ENCODE assay signal across 12 cellular contexts in the genomic region with DNA sequence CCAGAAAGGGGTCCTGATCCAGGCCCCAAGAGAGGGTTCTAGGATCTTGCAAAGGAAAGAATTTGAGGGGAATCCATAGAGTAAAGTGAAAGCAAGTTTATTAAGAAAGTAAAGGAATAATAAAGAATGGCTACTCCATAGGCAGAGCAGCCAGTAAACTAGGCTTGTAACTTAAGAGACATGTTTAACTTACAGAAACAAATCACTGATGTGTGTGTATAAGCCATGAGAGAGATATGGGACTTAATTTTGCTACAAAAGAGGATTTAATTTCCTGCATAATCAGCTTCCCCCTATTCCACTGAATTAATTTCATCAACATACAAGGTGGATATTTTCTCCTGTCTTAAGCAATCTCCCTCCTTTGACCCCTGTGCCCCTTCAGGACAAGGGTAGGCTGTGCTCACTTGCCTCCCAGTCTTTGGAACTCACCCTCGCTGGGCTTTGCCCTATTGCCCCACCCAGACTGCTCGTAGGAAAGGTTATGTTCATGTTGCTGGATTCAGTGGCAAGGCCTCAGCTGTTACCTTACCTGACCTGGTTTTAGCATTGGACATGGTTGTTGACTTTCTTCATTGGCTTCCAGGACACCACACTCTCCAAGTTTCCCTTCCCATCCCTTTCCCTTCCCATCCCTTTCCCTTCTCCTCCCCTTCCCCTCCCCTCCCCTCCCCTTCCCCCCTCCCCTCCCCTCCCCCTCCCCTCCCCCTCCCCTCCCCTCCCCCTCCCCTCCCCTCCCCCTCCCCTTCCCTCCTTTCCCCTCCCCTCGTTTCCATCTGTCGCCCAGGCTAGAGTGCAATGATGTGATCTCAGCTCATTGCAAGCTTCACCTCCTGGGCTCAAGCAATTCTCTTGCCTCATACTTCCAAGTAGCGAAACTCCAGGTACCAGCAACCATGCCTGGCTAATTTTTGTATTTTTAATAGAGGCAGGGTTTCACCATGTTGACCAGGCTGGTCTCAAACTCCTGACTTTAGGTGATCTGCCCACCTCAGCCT. TPM values are rescaled to one million over a fixed set of nuclear protein-coding genes. Genes with fewer than 3 reads are reported as not detected.
DNase-seq lines count a peak whose midpoint lies in the region; ATAC-seq, FAIRE-seq and TF ChIP-seq lines count a peak whose summit lies in the region.
"Had no signal": no experiment of that assay in that cellular context is flagged by ENCODE, and none has a peak within 500 bp of the region (broad histone marks: within the 10 kb centered on the region; RNA-seq: fewer than 3 reads in every experiment).

No MANE protein-coding gene starts in this region.

- RAD21 ChIA-PET in HCT116 (lab: Charles Lee; ENCODE audit: low non-redundant PET in 1 of 2, low total read pairs in 2 of 2, uncharacterized antibody in 2 of 2, unreplicated experiment in 2 of 2): interaction anchor here in 1 of 2 experiments (0.6 kb wide), 1 partner anchor 914 kb away, joined by 7 read pairs; no protein-coding TSS in a partner anchor

- peaks cover 0 to 5% of the 10 kb centered on the region in 2 donors for H3K36me3 Mint-ChIP-seq in CD4-positive, alpha-beta memory T cell

- H3K4me1 Mint-ChIP-seq in CD4-positive, alpha-beta memory T cell: peaks cover 6 to 10% (median 8%) of the 10 kb centered on the region in 4 donors

- POLR2A ChIA-PET in CD4-positive, alpha-beta memory T cell (lab: Charles Lee; ENCODE audit: partially characterized antibody): interaction anchor here (0.9 kb wide), 1 partner anchor 83 kb away, joined by 3 read pairs; no protein-coding TSS in a partner anchor
- POLR2A ChIA-PET in HCT116 (lab: Charles Lee): interaction anchor here (0.6 to 1.1 kb wide), 2 partner anchors 45 to 57 kb away, joined by 3 to 4 read pairs; partner anchors contain the start of gene TBCE
- POLR2A ChIA-PET in HepG2 (lab: Yijun Ruan, JAX): interaction anchor here (1.0 to 2.2 kb wide), 3 partner anchors 9 to 84 kb away, joined by 4 to 6 read pairs (median 5); partner anchors contain the start of genes ARID4B, GGPS1 and TBCE

- H3K9me3 ChIP-seq in CD4-positive, alpha-beta memory T cell (ENCODE audit: control insufficient read depth in 1 of 2, low read length in 2 of 2): no peaks in the 10 kb centered on the region
- H3K9me3 ChIP-seq in HCT116 (ENCODE audit: control insufficient read depth in 1 of 2, insufficient read depth in 1 of 2, low read depth in 1 of 2, low read length in 2 of 2) (no peaks in the 10 kb centered on the region), HepG2 (ENCODE audit: low read length) (no peaks in the 10 kb centered on the region), ascending aorta (no peaks in the 10 kb centered on the region)

- H3K9me3 Mint-ChIP-seq in CD4-positive, alpha-beta memory T cell: no peaks in the 10 kb centered on the region
- H3K9me3 Mint-ChIP-seq: neural crest cell had no signal

- no TSS peak for BruUV-seq in HCT116 (replicated peaks; lab: Mats Ljungman, UMichigan)
- no TSS peak for BruUV-seq in HepG2 (replicated peaks; lab: Mats Ljungman, UMichigan)

- in situ Hi-C loops in HepG2 (cut with HindIII; ENCODE audit: extremely low pct_ligation_motif_present, low pct_unique_long_range_greater_than_20kb): no loop called here

- TF ChIP-seq EP300 in HepG2 (IDR thresholded peaks at IDR 0.05; ENCODE audit: low read depth in 2 of 2, low read length in 2 of 2) (peak in 1 of 2 experiments; percentile 67; a peak in 2 of 4 replicates), HepG2 (CRISPR knock-in tag; IDR thresholded peaks at IDR 0.05; ENCODE audit: borderline replicate concordance) (0 out of 2 replicates have a peak, but pooled peaks have one; percentile 36)

- H3K27me3 Mint-ChIP-seq in CD4-positive, alpha-beta memory T cell: no peaks in the 10 kb centered on the region

- H4K20me1 ChIP-seq in HCT116 (ENCODE audit: insufficient read depth) (no peaks in the 10 kb centered on the region), HepG2 (ENCODE audit: insufficient read depth, low read length) (no peaks in the 10 kb centered on the region)

- no peak overlapping the region for H3K4me3 Mint-ChIP-seq in CD4-positive, alpha-beta memory T cell
- H3K4me3 Mint-ChIP-seq: neural crest cell had no signal

- 55% methylated on average over 5 of the region's 5 CpGs for WGBS in HepG2 (ENCODE audit: low lambda C conversion rate)

- DNase-seq in CD4-positive, alpha-beta memory T cell: peak in 1 of 5 donors; percentile 6
- no peak for DNase-seq in HCT116 (ENCODE audit: low read depth, low spot score)
- DNase-seq in SW480 (ENCODE audit: low spot score): peak; percentile 38
- DNase-seq in HepG2 (ENCODE audit: low spot score): peak; percentile 80
- DNase-seq in substantia nigra (lab: John Stamatoyannopoulos, UW): no peak
- no peak for DNase-seq in ascending aorta (ENCODE audit: low spot score in 2 of 2)
- DNase-seq in NCI-H2081 treated with DMSO at 0.1 percent for 48 hours (lab: John Stamatoyannopoulos, UW): no peak
- DNase-seq: activated CD8-positive, alpha-beta memory T cell treated with anti-CD3 and anti-CD28 coated beads, Interleukin-2, amount 50 U/mL, for 48 hours; hypothalamus had no signal

- no peak for TF ChIP-seq CTCF in HCT116 (IDR thresholded peaks at IDR 0.05 in 2 of 3, conservative IDR thresholded peaks at IDR 0.05 in 1 of 3; ENCODE audit: borderline replicate concordance in 1 of 3, insufficient read depth in 1 of 3, low read depth in 2 of 3, low read length in 2 of 3)
- TF ChIP-seq CTCF in HepG2 (CRISPR knock-in tag; IDR thresholded peaks at IDR 0.05): no peak
- no peak for TF ChIP-seq CTCF in ascending aorta (IDR thresholded peaks at IDR 0.05)

- no peak overlapping the region for H3K27ac ChIP-seq in CD4-positive, alpha-beta memory T cell (ENCODE audit: low read depth, low read length)
- H3K27ac ChIP-seq in HCT116 (ENCODE audit: low read depth, low read length) (no peak overlapping the region), HepG2 (ENCODE audit: extremely low read length, insufficient read depth, low read length) (peak overlapping the region; percentile 99), substantia nigra (ENCODE audit: low read depth, low read length, poor library complexity, severe bottlenecking) (no peak overlapping the region), ascending aorta (no peak overlapping the region)

- H3K79me2 ChIP-seq in HCT116 (ENCODE audit: insufficient read depth, low read length) (0 out of 2 replicates have a peak, but pooled peaks cover 7% of the 10 kb centered on the region), HepG2 (ENCODE audit: insufficient read depth, low read length) (peaks cover 4% of the 10 kb centered on the region)

- H3K9ac ChIP-seq in HCT116 (ENCODE audit: low read length) (no peak overlapping the region), HepG2 (ENCODE audit: insufficient read depth, low read depth, low read length) (peak overlapping the region; percentile 10)

- peak overlapping the region; percentile 35 for H3K4me2 ChIP-seq in HCT116 (ENCODE audit: low read length)
- peak overlapping the region; percentile 52 for H3K4me2 ChIP-seq in HepG2 (ENCODE audit: low read depth, low read length)

- H3K4me1 ChIP-seq in CD4-positive, alpha-beta memory T cell (ENCODE audit: insufficient read depth, low read length): no peaks in the 10 kb centered on the region
- H3K4me1 ChIP-seq in HCT116 (ENCODE audit: control insufficient read depth in 1 of 2, insufficient read depth in 2 of 2, low read length in 2 of 2): peaks cover 25 to 33% of the 10 kb centered on the region in 2 experiments; a peak in 3 of 4 replicates
- H3K4me1 ChIP-seq in HepG2 (ENCODE audit: insufficient read depth, low read length): peaks cover 80% of the 10 kb centered on the region
- peaks cover under 1 to 2% of the 10 kb centered on the region in 2 donors for H3K4me1 ChIP-seq in ascending aorta

- H3K27ac Mint-ChIP-seq in CD4-positive, alpha-beta memory T cell: peak overlapping the region in 5 of 7 donors; percentile 37 to 88 (median 60)

- no peak overlapping the region for H3K4me3 ChIP-seq in CD4-positive, alpha-beta memory T cell (ENCODE audit: low read length in 2 of 2)
- H3K4me3 ChIP-seq in HCT116 (replicated peaks in 1 of 2; ENCODE audit: low read depth in 1 of 2, low read length in 2 of 2) (no peak overlapping the region), HepG2 (replicated peaks in 1 of 3; ENCODE audit: insufficient read depth in 1 of 3, low read depth in 2 of 3, low read length in 3 of 3) (peak overlapping the region in 1 of 3 experiments; percentile 4; a peak in 2 of 6 replicates), ascending aorta (no peak overlapping the region)

- TF ChIP-seq POLR2A in HCT116 (IDR thresholded peaks at IDR 0.05; ENCODE audit: borderline replicate concordance, extremely low read depth, insufficient read depth, insufficient read length): no peak
- no peak for TF ChIP-seq POLR2A in HepG2 (IDR thresholded peaks at IDR 0.05; ENCODE audit: insufficient read depth in 1 of 2, low read depth in 2 of 2, low read length in 2 of 2)

- CTCF ChIA-PET in CD4-positive, alpha-beta memory T cell (lab: Charles Lee; ENCODE audit: partially characterized antibody): interaction anchor here (0.6 to 7.4 kb wide), 6 partner anchors 9 to 315 kb away, joined by 3 to 130 read pairs (median 4); no protein-coding TSS in a partner anchor
- CTCF ChIA-PET in HCT116 (lab: Charles Lee) (interaction anchor here (1.1 kb wide), 1 partner anchor 159 kb away, joined by 3 read pairs; no protein-coding TSS in a partner anchor), HepG2 (lab: Yijun Ruan, JAX; ENCODE audit: low intra/inter-chr PET ratio, low total read pairs) (no interaction called here)

- H2AFZ ChIP-seq in HCT116 (ENCODE audit: low read depth, low read length, poor library complexity, severe bottlenecking) (no peak overlapping the region), HepG2 (ENCODE audit: low read length) (no peak overlapping the region)

- ATAC-seq in HCT116: peak; percentile 23; the same call in 1 of the 2 replicates
- peak; percentile 64 for ATAC-seq in HepG2
- ATAC-seq in HG02970 (IDR thresholded peaks at IDR 0.05; ENCODE audit: low FRiP score, unreplicated experiment): no peak

- TF ChIP-seq RAD21 in HCT116 (IDR thresholded peaks at IDR 0.05; ENCODE audit: low read depth) (no peak), HepG2 (CRISPR knock-in tag; IDR thresholded peaks at IDR 0.05) (no peak)

- H3K36me3 ChIP-seq in CD4-positive, alpha-beta memory T cell (ENCODE audit: insufficient read depth, low read length): no peaks in the 10 kb centered on the region
- H3K36me3 ChIP-seq in HCT116 (ENCODE audit: control insufficient read depth in 1 of 2, insufficient read depth in 2 of 2, low read length in 2 of 2): 0 out of 4 replicates have a peak, but pooled peaks cover 0 to 3% of the 10 kb centered on the region in 2 experiments
- peaks cover 0 to 6% of the 10 kb centered on the region in 2 experiments; a peak in 3 of 5 replicates for H3K36me3 ChIP-seq in HepG2 (replicated peaks in 1 of 2; ENCODE audit: control insufficient read depth in 1 of 2, insufficient read depth in 2 of 2, low read length in 2 of 2)
- no peaks in the 10 kb centered on the region for H3K36me3 ChIP-seq in ascending aorta

- FAIRE-seq in HepG2 (lab: Jason Lieb, UNC): peak; percentile 56
- FAIRE-seq: colon had no signal

- no peaks in the 10 kb centered on the region for H3K27me3 ChIP-seq in CD4-positive, alpha-beta memory T cell (ENCODE audit: insufficient read depth, low read length)
- H3K27me3 ChIP-seq in HCT116 (ENCODE audit: insufficient read depth, low read length): no peaks in the 10 kb centered on the region
- H3K27me3 ChIP-seq in HepG2 (ENCODE audit: control insufficient read depth in 1 of 2, insufficient read depth in 2 of 2, low read length in 2 of 2): no peaks in the 10 kb centered on the region
- no peaks in the 10 kb centered on the region for H3K27me3 ChIP-seq in ascending aorta

- H3K9me2 ChIP-seq in HCT116 (ENCODE audit: insufficient read depth): no peaks in the 10 kb centered on the region

- intact Hi-C loops in CD4-positive, alpha-beta memory T cell (cut with micrococcal nuclease): no loop called here
- intact Hi-C loops in HCT116 (cut with micrococcal nuclease): loop anchor here (10.0 kb wide), 2 partner anchors 247 to 1297 kb away; partner anchors contain the start of gene RBM34
- intact Hi-C loops in HepG2 (cut with micrococcal nuclease; ENCODE audit: unreplicated experiment): loop anchor here (10.0 kb wide), 1 partner anchor 927 kb away; no protein-coding TSS in a partner anchor
- intact Hi-C loops in ascending aorta (cut with DNase I): loop anchor here (10.0 kb wide), 1 partner anchor 927 kb away; no protein-coding TSS in a partner anchor

RNA-seq across cellular contexts. Expression of gene TBCE, which starts 44.6 kb away (rescaled TPM):
- 10 to 100 TPM; 17.0 to 17.5 TPM for total RNA-seq in CD4-positive, alpha-beta memory T cell
- polyA plus RNA-seq in CD4-positive, alpha-beta memory T cell: 10 to 100 TPM; 18.6 to 19.1 TPM
- 20.8 TPM for total RNA-seq in HCT116 (2021; ENCODE audit: unreplicated experiment)
- polyA plus RNA-seq in HCT116 (2012): 9.7 and 17.6 TPM in 2 replicates
- 25.6 and 33.0 TPM in 2 replicates for total RNA-seq in HepG2 (2016; rRNA removed; fragmentation: Illumina TruSeq; extraction: Trizol)
- total RNA-seq in HepG2 (2016; cell fraction: cytosol; rRNA removed; fragmentation: Illumina TruSeq; extraction: Trizol; ENCODE audit: low read depth): 14.7 and 15.8 TPM in 2 replicates
- 26.3 and 39.6 TPM in 2 replicates for total RNA-seq in HepG2 (2016; cell fraction: insoluble cytoplasmic fraction; rRNA removed; fragmentation: Illumina TruSeq; extraction: Trizol)
- 11.4 and 12.5 TPM in 2 replicates for total RNA-seq in HepG2 (2016; cell fraction: membrane; rRNA removed; fragmentation: Illumina TruSeq; extraction: Trizol)
- 21.0 and 25.5 TPM in 2 replicates for total RNA-seq in HepG2 (2016; cell fraction: nucleus; rRNA removed; fragmentation: Illumina TruSeq; extraction: Trizol)
- polyA plus RNA-seq in HepG2 (2011; rRNA removed): 24.4 and 31.1 TPM in 2 replicates
- polyA plus RNA-seq in HepG2 (2011; cell fraction: cytosol; rRNA removed): 15.6 and 21.0 TPM in 2 replicates
- polyA plus RNA-seq in HepG2 (2011; cell fraction: nucleus; rRNA removed): 26.3 and 27.5 TPM in 2 replicates
- polyA plus RNA-seq in HepG2 (2012): 35.3 and 48.1 TPM in 2 replicates
- polyA plus RNA-seq in HepG2 (2016; cell fraction: cytosol; fragmentation: Illumina TruSeq; extraction: Trizol; ENCODE audit: low read depth): 5.5 and 5.9 TPM in 2 replicates
- 33.2 and 36.2 TPM in 2 replicates for polyA plus RNA-seq in HepG2 (2016; cell fraction: insoluble cytoplasmic fraction; fragmentation: Illumina TruSeq; extraction: Trizol; ENCODE audit: low read depth)
- 7.0 and 7.4 TPM in 2 replicates for polyA plus RNA-seq in HepG2 (2016; cell fraction: membrane; fragmentation: Illumina TruSeq; extraction: Trizol; ENCODE audit: low read depth)
- polyA plus RNA-seq in HepG2 (2016; cell fraction: nucleus; fragmentation: Illumina TruSeq; extraction: Trizol; ENCODE audit: insufficient read depth, low read depth): 60.6 and 63.9 TPM in 2 replicates
- 9.1 and 14.9 TPM in 2 replicates for polyA minus RNA-seq in HepG2 (2011; rRNA and poly(A)+ RNA removed; ENCODE audit: low replicate concordance)
- polyA minus RNA-seq in HepG2 (2011; cell fraction: cytosol; rRNA and poly(A)+ RNA removed): 13.1 and 16.3 TPM in 2 replicates
- polyA minus RNA-seq in HepG2 (2011; cell fraction: nucleus; rRNA and poly(A)+ RNA removed): 44.9 and 47.3 TPM in 2 replicates
- total RNA-seq in ascending aorta: 67.8 TPM

Comparison
In these comparisons a context has a peak if more than half of its experiments do, and no peak if none do; other contexts are left out.
1. DNase-seq: peak in SW480 (single experiment) and HepG2 (single experiment); none in HCT116 (single experiment), substantia nigra (0 of 49), ascending aorta (0 of 2) and NCI-H2081 treated with DMSO at 0.1 percent for 48 hours (single experiment).